14 cellular contexts compared by ENCODE assay signal in genomic region chr19:15247107-15248014, GRCh38. TPM values are rescaled to one million over a fixed set of nuclear protein-coding genes. Genes with fewer than 3 reads are reported as not detected.
DNase-seq lines count a peak whose midpoint lies in the region; ATAC-seq and TF ChIP-seq lines count a peak whose summit lies in the region.
"Had no signal": no experiment of that assay in that cellular context is flagged by ENCODE, and none has a peak within 500 bp of the region (broad histone marks: within the 10 kb centered on the region; RNA-seq: fewer than 3 reads in every experiment).

No MANE protein-coding gene starts in this region.

- H3K27ac ChIP-seq in subcutaneous abdominal adipose tissue (ENCODE audit: low read depth, low read length) (peak overlapping the region; percentile 94), GM23338 (ENCODE audit: low read depth) (no peak overlapping the region)

- peaks cover 19% of the 10 kb centered on the region for H3K36me3 Mint-ChIP-seq in chondrocyte (ENCODE audit: low read depth)
- peaks cover 57% of the 10 kb centered on the region for H3K36me3 Mint-ChIP-seq in GM23338 (ENCODE audit: low read depth)

- no peak for TF ChIP-seq CTCF in chondrocyte (IDR thresholded peaks at IDR 0.05)
- no peak for TF ChIP-seq CTCF in GM23338 (conservative IDR thresholded peaks at IDR 0.05; ENCODE audit: low read depth in 2 of 2)

- H3K4me1 ChIP-seq in subcutaneous abdominal adipose tissue (ENCODE audit: control insufficient read depth in 5 of 5, insufficient read depth in 5 of 5, low read length in 5 of 5) (peaks cover 47 to 68% (median 65%) of the 10 kb centered on the region in 5 donors), GM23338 (ENCODE audit: insufficient read depth) (peaks cover 3% of the 10 kb centered on the region)

- no peak overlapping the region for H3K4me3 ChIP-seq in subcutaneous abdominal adipose tissue (ENCODE audit: low read depth in 1 of 5, low read length in 5 of 5)
- H3K4me3 ChIP-seq in GM23338 = no peak overlapping the region

- H3K27me3 Mint-ChIP-seq in chondrocyte (ENCODE audit: low read depth) = no peaks in the 10 kb centered on the region
- H3K27me3 Mint-ChIP-seq in GM23338 (ENCODE audit: insufficient read depth, low read depth, poor library complexity) = peaks cover 28% of the 10 kb centered on the region

- peaks cover 21% of the 10 kb centered on the region for H3K79me2 ChIP-seq in GM23338 (replicated peaks; ENCODE audit: insufficient read depth)

- H3K9ac ChIP-seq in subcutaneous abdominal adipose tissue (ENCODE audit: low read length in 5 of 5) = peak overlapping the region in 1 of 5 donors; percentile 5

- peak overlapping the region; percentile 100 for H3K27ac Mint-ChIP-seq in chondrocyte (ENCODE audit: unreplicated experiment)
- H3K27ac Mint-ChIP-seq in GM23338 = no peak overlapping the region

- peaks cover 33% of the 10 kb centered on the region for H4K20me1 ChIP-seq in GM23338 (replicated peaks; ENCODE audit: insufficient read depth)

- H3K4me3 Mint-ChIP-seq in chondrocyte (ENCODE audit: unreplicated experiment) = no peak overlapping the region
- H3K4me3 Mint-ChIP-seq in GM23338 = no peak overlapping the region
- H3K4me3 Mint-ChIP-seq: nephron progenitor cell had no signal

- ATAC-seq in GM23338 (no peak), HG02970 (IDR thresholded peaks at IDR 0.05; ENCODE audit: low FRiP score, unreplicated experiment) (no peak)
- ATAC-seq: activated naive CD4-positive, alpha-beta T cell treated with anti-CD3 and anti-CD28 coated beads, Interleukin-2, amount 50 U/mL, for 72 hours had no signal

- H3K36me3 ChIP-seq in subcutaneous abdominal adipose tissue (ENCODE audit: control insufficient read depth in 5 of 5, insufficient read depth in 5 of 5, low read length in 5 of 5) (peaks cover 0 to 74% (median 68%) of the 10 kb centered on the region in 5 donors), GM23338 (ENCODE audit: insufficient read depth) (peaks cover 8% of the 10 kb centered on the region; the same call in 1 of the 2 replicates)

- H3K27me3 ChIP-seq in subcutaneous abdominal adipose tissue (ENCODE audit: control insufficient read depth in 5 of 5, insufficient read depth in 4 of 5, low read length in 5 of 5) (peaks cover 0 to 19% (median 0%) of the 10 kb centered on the region in 5 donors), GM23338 (ENCODE audit: insufficient read depth) (no peaks in the 10 kb centered on the region)

- H3K4me1 Mint-ChIP-seq in chondrocyte (ENCODE audit: low read depth) (peaks cover 75% of the 10 kb centered on the region), GM23338 (peaks cover 14% of the 10 kb centered on the region)

- H3K9me2 ChIP-seq in GM23338 (ENCODE audit: insufficient read depth) = no peaks in the 10 kb centered on the region

- H2AFZ ChIP-seq in GM23338 = no peak overlapping the region

- no peak overlapping the region for H3K4me2 ChIP-seq in GM23338

- H3K9me3 Mint-ChIP-seq in chondrocyte (ENCODE audit: low read depth) = no peaks in the 10 kb centered on the region
- H3K9me3 Mint-ChIP-seq in GM23338 = 0 out of 3 replicates have a peak, but pooled peaks cover 3% of the 10 kb centered on the region
- H3K9me3 Mint-ChIP-seq: activated naive CD4-positive, alpha-beta T cell treated with anti-CD3 and anti-CD28 coated beads, Interleukin-2, amount 50 U/mL, for 72 hours; nephron progenitor cell had no signal

- H3F3A ChIP-seq in GM23338 (replicated peaks; ENCODE audit: low read depth) = peaks cover 6% of the 10 kb centered on the region

- DNase-seq in NCI-H524 (lab: John Stamatoyannopoulos, UW) (peak; percentile 59 to 69), chondrocyte (ENCODE audit: low spot score) (no peak), mucosa of gallbladder (ENCODE audit: low spot score) (peak; percentile 53), GM23338 (ENCODE audit: low spot score) (no peak), NCI-H2196 (lab: John Stamatoyannopoulos, UW; ENCODE audit: unreplicated experiment) (no peak), iPS-NIHi11 (ENCODE audit: low spot score) (no peak)
- DNase-seq: NCI-H1930; nephron progenitor cell; stimulated activated CD4-positive, alpha-beta T cell treated with anti-CD3 and anti-CD28 coated beads, Interleukin-4, amount 100 ng/mL, for 1 hour had no signal

- peaks cover 0 to 3% (median 0%) of the 10 kb centered on the region in 5 donors for H3K9me3 ChIP-seq in subcutaneous abdominal adipose tissue (ENCODE audit: control insufficient read depth in 5 of 5, low read length in 5 of 5)

TF ChIP-seq in GM23338, 12 proteins besides CTCF, POLR2A, EP300 and RAD21 (continues in another document):
- TF ChIP-seq NANOG (IDR thresholded peaks at IDR 0.05; ENCODE audit: borderline replicate concordance) (no peak), EZH2phosphoT487 (IDR thresholded peaks at IDR 0.05; ENCODE audit: unreplicated experiment) (no peak), CREB1 (CRISPR knock-in tag; IDR thresholded peaks at IDR 0.05; ENCODE audit: low read depth) (no peak), JUNB (IDR thresholded peaks at IDR 0.05; ENCODE audit: unreplicated experiment) (no peak), ZNF331 (CRISPR knock-in tag; IDR thresholded peaks at IDR 0.05; ENCODE audit: low read depth) (no peak), EZH2 (IDR thresholded peaks at IDR 0.05; ENCODE audit: low read depth, unreplicated experiment) (no peak), STAT1 (IDR thresholded peaks at IDR 0.05; ENCODE audit: unreplicated experiment) (no peak), REST (IDR thresholded peaks at IDR 0.05; ENCODE audit: unreplicated experiment) (no peak), ZNF114 (CRISPR knock-in tag; IDR thresholded peaks at IDR 0.05) (no peak)

RNA-seq across cellular contexts. Expression of gene EPHX3, which starts 15.1 kb away (rescaled TPM):
- total RNA-seq in chondrocyte (0.15 to 0.38 TPM in 2 of 3 replicates, not detected in the other), mucosa of gallbladder (2.0 TPM)
- 15.0 and 24.8 TPM in 2 replicates for total RNA-seq in GM23338 (2014; rRNA removed; shearing (Covaris generic))
- 19.7 and 19.8 TPM in 2 replicates for polyA plus RNA-seq in GM23338 (2016; fragmentation: Nextera tagmentation; extraction: Ambion mirVana)
- total RNA-seq: T-helper 1 cell treated with Interleukin-12 subunit alpha and Interleukin-12 subunit beta and Interleukin-4 antibody, amounts not matched to agents 30 ng/mL and 1 ng/mL, for 36 hours had no signal

RNA-seq across cellular contexts. Expression of gene NOTCH3, which starts 46.6 kb away (rescaled TPM):
- 78.6 to 559 TPM (median 553 TPM) in 3 replicates for total RNA-seq in chondrocyte
- total RNA-seq in mucosa of gallbladder = 32.4 TPM
- 151 and 172 TPM in 2 replicates for total RNA-seq in GM23338 (2014; rRNA removed; shearing (Covaris generic))
- 24.3 and 25.0 TPM in 2 replicates for polyA plus RNA-seq in GM23338 (2016; fragmentation: Nextera tagmentation; extraction: Ambion mirVana)
- total RNA-seq: activated CD8-positive, alpha-beta memory T cell treated with anti-CD3 and anti-CD28 coated beads for 36 hours; T-helper 1 cell treated with Interleukin-12 subunit alpha and Interleukin-12 subunit beta and Interleukin-4 antibody, amounts not matched to agents 30 ng/mL and 1 ng/mL, for 36 hours had no signal

Comparison
In these comparisons a context has a peak if more than half of its experiments do, and no peak if none do; other contexts are left out.
1. DNase-seq: peak in NCI-H524 (2 of 2) and mucosa of gallbladder (single experiment); none in chondrocyte (single experiment), GM23338 (single experiment), NCI-H2196 (single experiment) and iPS-NIHi11 (single experiment).